ENCODE assay signal across 15 cellular contexts in genomic region chr15:101521563-101521962, GRCh38. TPM values are rescaled to one million over a fixed set of nuclear protein-coding genes. Genes with fewer than 3 reads are reported as not detected.
DNase-seq lines count a peak whose midpoint lies in the region; ATAC-seq and TF ChIP-seq lines count a peak whose summit lies in the region.
"Had no signal": no experiment of that assay in that cellular context is flagged by ENCODE, and none has a peak within 500 bp of the region (broad histone marks: within the 10 kb centered on the region; RNA-seq: fewer than 3 reads in every experiment).

No MANE protein-coding gene starts in this region.

- intact Hi-C loops in tibial artery (cut with DNase I; ENCODE audit: low total_unique reads) (no loop called here), left ventricle myocardium superior (cut with micrococcal nuclease) (no loop called here)

- TF ChIP-seq CTCF in GM20000 (IDR thresholded peaks at IDR 0.05; ENCODE audit: extremely low read depth, missing control alignments) (no peak), VCaP (conservative IDR thresholded peaks at IDR 0.05) (no peak), neutrophil (IDR thresholded peaks at IDR 0.05) (no peak), tibial artery (IDR thresholded peaks at IDR 0.05) (no peak)

- H3K27ac ChIP-seq in VCaP = peak overlapping the region; percentile 39
- H3K27ac ChIP-seq in neutrophil = peak overlapping the region; percentile 72
- H3K27ac ChIP-seq in tibial artery = no peak overlapping the region
- H3K27ac ChIP-seq: esophagus muscularis mucosa, ovary had no signal

- no peaks in the 10 kb centered on the region for H3K36me3 ChIP-seq in neutrophil
- no peaks in the 10 kb centered on the region for H3K36me3 ChIP-seq in tibial artery
- H3K36me3 ChIP-seq: esophagus muscularis mucosa, HAP-1, ovary had no signal

- H3K9me3 ChIP-seq in neutrophil = peaks cover 9% of the 10 kb centered on the region
- H3K9me3 ChIP-seq in tibial artery = peaks cover 0 to 22% (median 17%) of the 10 kb centered on the region in 3 donors
- H3K9me3 ChIP-seq: ovary had no signal

- DNase-seq in GM20000 (ENCODE audit: low spot score) = peak; percentile 3
- DNase-seq in NOMO-1 (lab: John Stamatoyannopoulos, UW; ENCODE audit: unreplicated experiment in 2 of 2) = peak; percentile 92 to 100
- no peak for DNase-seq in tibial artery
- no peak for DNase-seq in left ventricle myocardium superior
- DNase-seq in KG1 (lab: John Stamatoyannopoulos, UW) = no peak
- DNase-seq: activated naive CD8-positive, alpha-beta T cell treated with anti-CD3 and anti-CD28 coated beads, Interleukin-2, amount 50 U/mL, for 24 hours; effector CD4-positive, alpha-beta T cell; NCI-H1417; NCI-H774; ovary; T-cell had no signal

- no peak for ATAC-seq in left ventricle myocardium superior
- ATAC-seq: activated naive CD8-positive, alpha-beta T cell treated with anti-CD3 and anti-CD28 coated beads, Interleukin-2, amount 50 U/mL, for 24 hours; T-cell had no signal

- H3K27me3 ChIP-seq in neutrophil (no peaks in the 10 kb centered on the region), tibial artery (peaks cover 0 to 13% of the 10 kb centered on the region in 2 donors)
- H3K27me3 ChIP-seq: ovary had no signal

- H3K4me1 ChIP-seq in neutrophil (ENCODE audit: control insufficient read depth in 1 of 2, insufficient read depth in 1 of 2, low read depth in 1 of 2, low read length in 1 of 2) = peaks cover 22 to 23% of the 10 kb centered on the region in 2 experiments
- no peaks in the 10 kb centered on the region for H3K4me1 ChIP-seq in tibial artery
- H3K4me1 ChIP-seq: esophagus muscularis mucosa, HAP-1 had no signal

- H3K4me3 ChIP-seq in neutrophil (ENCODE audit: low read depth in 1 of 2, low read length in 1 of 2) (peak overlapping the region; percentile 6 to 13), tibial artery (no peak overlapping the region)
- H3K4me3 ChIP-seq: esophagus muscularis mucosa, HAP-1, ovary had no signal

RNA-seq across cellular contexts. Expression of gene PCSK6, which starts 32.1 kb away (rescaled TPM):
- 31.9 TPM for total RNA-seq in left ventricle myocardium superior

Comparison
In these comparisons a context has a peak if more than half of its experiments do, and no peak if none do; other contexts are left out.
1. DNase-seq: peak in GM20000 (single experiment) and NOMO-1 (2 of 2); none in tibial artery (0 of 2), left ventricle myocardium superior (single experiment) and KG1 (single experiment).
2. H3K27ac ChIP-seq: peak in VCaP (single experiment) and neutrophil (single experiment); none in tibial artery (0 of 2).
3. H3K4me3 ChIP-seq: peak in neutrophil (2 of 2); none in tibial artery (0 of 2).